8 cellular contexts compared by ENCODE assay signal in genomic region chr17:68035523-68036303, GRCh38. TPM values are rescaled to one million over a fixed set of nuclear protein-coding genes. Genes with fewer than 3 reads are reported as not detected.
A peak's percentile ranks its signal among the peaks of the same experiment; 100 is the strongest.
DNase-seq lines count a peak whose midpoint lies in the region; FAIRE-seq and TF ChIP-seq lines count a peak whose summit lies in the region.

TSS of gene KPNA2 (plus strand) at chr17:68035735. CDS start at chr17:68037133, 1,398 bp downstream.

- H2AFZ ChIP-seq in neuron (ENCODE audit: low read depth, low read length): peak within 1 kb of the TSS; percentile 60

- H3K36me3 Mint-ChIP-seq in HFFc6 (ENCODE audit: low read depth): peaks cover 38% of the 10 kb centered on the region

- peaks cover 30% of the 10 kb centered on the region for H3K4me1 ChIP-seq in neuron (ENCODE audit: insufficient read depth, low read length)

- peaks cover 5% of the 10 kb centered on the region for H3K27me3 Mint-ChIP-seq in HFFc6 (ENCODE audit: insufficient read depth)

- H3K4me1 Mint-ChIP-seq in HFFc6 (ENCODE audit: low read depth): peaks cover 45% of the 10 kb centered on the region

- no peaks in the 10 kb centered on the region for H3K9me3 Mint-ChIP-seq in HFFc6

- in situ Hi-C loops in SK-MEL-5 (cut with HindIII; ENCODE audit: low pct_unique_long_range_greater_than_20kb, low sequenced_read_pairs): no loop called here

- peaks cover 36% of the 10 kb centered on the region for H3K36me3 ChIP-seq in neuron (ENCODE audit: insufficient read depth, low read length)

- H3K4me3 ChIP-seq in neuron (ENCODE audit: low read length): peak within 1 kb of the TSS; percentile 90

- DNase-seq in GM04504 (ENCODE audit: low read depth) (peak; percentile 98), HFFc6 (peak; percentile 97), NAMALWA (ENCODE audit: low spot score) (peak; percentile 98), SK-MEL-5 (ENCODE audit: low read depth, low spot score) (peak; percentile 100), frontal cortex (ENCODE audit: low spot score in 2 of 2) (peak; percentile 92), stromal cell of bone marrow (ENCODE audit: low read depth) (peak; percentile 98)
- peak; percentile 92 for DNase-seq in activated naive CD4-positive, alpha-beta T cell treated with Interleukin-2 at 50 U/mL for 16 hours

- no peak for TF ChIP-seq CTCF in HFFc6 (IDR thresholded peaks at IDR 0.05)

- no peaks in the 10 kb centered on the region for H3K27me3 ChIP-seq in neuron (ENCODE audit: insufficient read depth, low read length)

- H3K4me3 Mint-ChIP-seq in HFFc6: peak within 1 kb of the TSS; percentile 94

- FAIRE-seq in frontal cortex (lab: Jason Lieb, UNC): no peak

- peak within 1 kb of the TSS; percentile 90 for H3K27ac Mint-ChIP-seq in HFFc6

- H3K9me3 ChIP-seq in neuron (ENCODE audit: low read length): no peaks in the 10 kb centered on the region

RNA-seq across cellular contexts. Expression of gene KPNA2, which starts in this region (rescaled TPM):
- total RNA-seq in HFFc6 (2021; fragmentation: NEBNext Ultra II Directional; extraction: Animal tissue kit (Norgen Biotek cat#: 25700)): 100 to 1,000 TPM; 152 to 296 (median 277) TPM
- total RNA-seq in SK-MEL-5 (2014; rRNA removed; shearing (Covaris generic)): 374 and 388 TPM in 2 replicates
- 404 and 461 TPM in 2 replicates for polyA plus RNA-seq in SK-MEL-5 (2015; cell fraction: cytosol; rRNA removed)
- 278 and 338 TPM in 2 replicates for polyA plus RNA-seq in SK-MEL-5 (2015; cell fraction: nucleus; rRNA removed)
- total RNA-seq in frontal cortex: 39.5 TPM

Comparison
In these comparisons a context has a peak if more than half of its experiments do, and no peak if none do; other contexts are left out.
1. Peak in every context shown above with its lines: DNase-seq and H3K4me3 ChIP-seq.